Comparison of ENCODE assay signal across 1 cellular context in genomic region chr7:17009007-17009719, GRCh38.
TF ChIP-seq lines count a peak whose summit lies in the region.

No MANE protein-coding gene starts in this region.

TF ChIP-seq in SK-N-SH, 30 proteins besides CTCF, POLR2A, EP300 and RAD21 (continued from another document):
- TF ChIP-seq, protein P1, sequence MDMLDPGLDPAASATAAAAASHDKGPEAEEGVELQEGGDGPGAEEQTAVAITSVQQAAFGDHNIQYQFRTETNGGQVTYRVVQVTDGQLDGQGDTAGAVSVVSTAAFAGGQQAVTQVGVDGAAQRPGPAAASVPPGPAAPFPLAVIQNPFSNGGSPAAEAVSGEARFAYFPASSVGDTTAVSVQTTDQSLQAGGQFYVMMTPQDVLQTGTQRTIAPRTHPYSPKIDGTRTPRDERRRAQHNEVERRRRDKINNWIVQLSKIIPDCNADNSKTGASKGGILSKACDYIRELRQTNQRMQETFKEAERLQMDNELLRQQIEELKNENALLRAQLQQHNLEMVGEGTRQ (IDR thresholded peaks at IDR 0.05; ENCODE audit: borderline replicate concordance, low read depth, low read length) = no peak
- TF ChIP-seq TAF1 (IDR thresholded peaks at IDR 0.05; ENCODE audit: borderline replicate concordance, low read depth, low read length) = no peak
- no peak for TF ChIP-seq TEAD4 (IDR thresholded peaks at IDR 0.05; ENCODE audit: borderline replicate concordance, insufficient read depth)
- TF ChIP-seq, protein P2, sequence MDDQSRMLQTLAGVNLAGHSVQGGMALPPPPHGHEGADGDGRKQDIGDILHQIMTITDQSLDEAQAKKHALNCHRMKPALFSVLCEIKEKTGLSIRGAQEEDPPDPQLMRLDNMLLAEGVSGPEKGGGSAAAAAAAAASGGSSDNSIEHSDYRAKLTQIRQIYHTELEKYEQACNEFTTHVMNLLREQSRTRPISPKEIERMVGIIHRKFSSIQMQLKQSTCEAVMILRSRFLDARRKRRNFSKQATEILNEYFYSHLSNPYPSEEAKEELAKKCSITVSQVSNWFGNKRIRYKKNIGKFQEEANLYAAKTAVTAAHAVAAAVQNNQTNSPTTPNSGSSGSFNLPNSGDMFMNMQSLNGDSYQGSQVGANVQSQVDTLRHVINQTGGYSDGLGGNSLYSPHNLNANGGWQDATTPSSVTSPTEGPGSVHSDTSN (IDR thresholded peaks at IDR 0.05) = no peak
- TF ChIP-seq FOXJ3 (CRISPR knock-in tag; IDR thresholded peaks at IDR 0.05) = no peak
TF ChIP-seq in SK-N-SH: peak in this region for 0.
